ENCODE assay signal across 19 cellular contexts in the genomic region with DNA sequence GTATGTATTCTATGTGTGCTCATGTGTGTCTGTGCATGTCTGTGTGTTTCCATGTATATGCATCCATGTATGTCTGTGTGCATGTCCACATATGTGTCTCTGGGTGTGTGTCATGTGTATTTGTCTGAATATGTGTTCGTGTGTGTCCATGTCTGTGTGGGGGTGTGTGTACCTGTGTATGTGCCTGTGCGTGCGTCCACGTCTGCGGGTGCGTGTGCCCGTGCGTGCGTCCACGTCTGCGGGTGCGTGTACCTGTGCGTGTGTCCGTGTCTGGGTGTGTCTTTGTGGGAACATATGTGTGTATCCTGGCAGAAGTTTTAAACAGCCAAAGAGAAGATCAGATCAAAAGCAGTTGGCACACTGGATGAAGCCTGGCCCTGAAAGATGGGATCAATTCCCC.
DNase-seq lines count a peak whose midpoint lies in the region; ATAC-seq, FAIRE-seq and TF ChIP-seq lines count a peak whose summit lies in the region.
"Had no signal": no experiment of that assay in that cellular context is flagged by ENCODE, and none has a peak within 500 bp of the region (broad histone marks: within the 10 kb centered on the region; RNA-seq: fewer than 3 reads in every experiment).

No MANE protein-coding gene starts in this region.

- peak overlapping the region; percentile 49 for H3K27ac Mint-ChIP-seq in Caco-2 (ENCODE audit: unreplicated experiment)
- peak overlapping the region in 3 of 5 experiments; percentile 10 to 91 (median 12) for H3K27ac Mint-ChIP-seq in brain
- peak overlapping the region in 2 of 3 experiments; percentile 34 to 63 for H3K27ac Mint-ChIP-seq in nephron
- H3K27ac Mint-ChIP-seq: B cell; CD8-positive, alpha-beta T cell; GM23338; HFFc6 had no signal

- H3K4me3 Mint-ChIP-seq in Caco-2 (ENCODE audit: unreplicated experiment) (no peak overlapping the region), brain (peak overlapping the region in 1 of 5 experiments; percentile 25), nephron (no peak overlapping the region)
- H3K4me3 Mint-ChIP-seq: B cell; CD8-positive, alpha-beta T cell; GM23338; HFFc6 had no signal

- POLR2A ChIA-PET in Caco-2 (lab: Charles Lee) = no interaction called here

- peak; percentile 98 for FAIRE-seq in urothelium cell line (lab: Jason Lieb, UNC)
- FAIRE-seq: D721Med, GM12892, GM18507 had no signal

- no peaks in the 10 kb centered on the region for H3K36me3 Mint-ChIP-seq in Caco-2 (ENCODE audit: insufficient read depth, unreplicated experiment)
- no peaks in the 10 kb centered on the region for H3K36me3 Mint-ChIP-seq in brain
- no peaks in the 10 kb centered on the region for H3K36me3 Mint-ChIP-seq in nephron (ENCODE audit: low read depth)
- H3K36me3 Mint-ChIP-seq: CD8-positive, alpha-beta T cell had no signal

- peaks cover 9% of the 10 kb centered on the region for H3K9me3 Mint-ChIP-seq in Caco-2 (ENCODE audit: unreplicated experiment)
- H3K9me3 Mint-ChIP-seq in brain = peaks cover 1 to 16% (median 2%) of the 10 kb centered on the region in 5 experiments
- peaks cover 1% of the 10 kb centered on the region for H3K9me3 Mint-ChIP-seq in nephron
- H3K9me3 Mint-ChIP-seq: CD8-positive, alpha-beta T cell; HFFc6 had no signal

- CTCF ChIA-PET in Caco-2 (lab: Charles Lee) = no interaction called here

- H3K27me3 Mint-ChIP-seq in Caco-2 (ENCODE audit: insufficient read depth, unreplicated experiment) = no peaks in the 10 kb centered on the region
- H3K27me3 Mint-ChIP-seq in brain = peaks cover under 1% of the 10 kb centered on the region
- H3K27me3 Mint-ChIP-seq in nephron (ENCODE audit: low read depth) = peaks cover 55% of the 10 kb centered on the region

- H3K4me3 ChIP-seq in Caco-2 (ENCODE audit: low read depth, low read length) = no peak overlapping the region
- H3K4me3 ChIP-seq: BLaER1 treated with 17β-estradiol and CSF1 and Interleukin-3, amounts not matched to agents 10 nM and 100 nM; GM23338 had no signal

- DNase-seq in Caco-2 (no peak), urothelium cell line (ENCODE audit: low spot score) (no peak), COLO668 (lab: John Stamatoyannopoulos, UW; ENCODE audit: unreplicated experiment) (no peak)
- DNase-seq: CD8-positive, alpha-beta T cell; COR-L47; DMS79; GDM1; H7; HFFc6 had no signal

- intact Hi-C loops in Caco-2 (cut with micrococcal nuclease; ENCODE audit: unreplicated experiment) = loop anchor here (10.0 kb wide), 1 partner anchor 171 kb away; a partner anchor contains a TSS

- no peaks in the 10 kb centered on the region for H3K27me3 ChIP-seq in Caco-2 (replicated peaks; ENCODE audit: control insufficient read depth, insufficient read depth, low read length)
- H3K27me3 ChIP-seq: BLaER1 treated with 17β-estradiol and CSF1 and Interleukin-3, amounts not matched to agents 10 nM and 100 nM had no signal

- no peak for ATAC-seq in HG03432 (IDR thresholded peaks at IDR 0.05; ENCODE audit: unreplicated experiment)
- ATAC-seq: CD8-positive, alpha-beta T cell; GM23338; HCT116 had no signal

- H3K4me1 ChIP-seq in Caco-2 = peaks cover 10% of the 10 kb centered on the region

- no TSS peak for BruUV-seq in Caco-2 (replicated peaks; lab: Mats Ljungman, UMichigan)

- H3K4me1 Mint-ChIP-seq in Caco-2 (ENCODE audit: low read depth, unreplicated experiment) = peaks cover 7% of the 10 kb centered on the region
- H3K4me1 Mint-ChIP-seq in brain = peaks cover 48% of the 10 kb centered on the region
- peaks cover 59% of the 10 kb centered on the region for H3K4me1 Mint-ChIP-seq in nephron
- H3K4me1 Mint-ChIP-seq: B cell had no signal

- TF ChIP-seq CTCF in Caco-2 (IDR thresholded peaks at IDR 0.05; ENCODE audit: insufficient read depth in 1 of 2, low read depth in 1 of 2, low read length in 1 of 2, severe bottlenecking in 1 of 2, unreplicated experiment in 1 of 2) (no peak), brain (conservative IDR thresholded peaks at IDR 0.05) (no peak), nephron (IDR thresholded peaks at IDR 0.05; ENCODE audit: unreplicated experiment in 3 of 3) (no peak)

- no peaks in the 10 kb centered on the region for H3K36me3 ChIP-seq in Caco-2 (ENCODE audit: control insufficient read depth, insufficient read depth, low read length)
- H3K36me3 ChIP-seq: BLaER1 treated with 17β-estradiol and CSF1 and Interleukin-3, amounts not matched to agents 10 nM and 100 nM had no signal

- no peaks in the 10 kb centered on the region for H3K9me3 ChIP-seq in Caco-2
- H3K9me3 ChIP-seq: BLaER1 treated with 17β-estradiol and CSF1 and Interleukin-3, amounts not matched to agents 10 nM and 100 nM had no signal
